Comparison of ENCODE assay signal across 1 cellular context in genomic region chr10:16856092-16856491, GRCh38.
TF ChIP-seq lines count a peak whose summit lies in the region.

No MANE protein-coding gene starts in this region.

TF ChIP-seq in K562, 482 proteins besides CTCF, POLR2A, EP300 and RAD21 (continued from another document):
- TF ChIP-seq PKNOX1 (IDR thresholded peaks at IDR 0.05) (peak; percentile 60), YY1 (IDR thresholded peaks at IDR 0.05; ENCODE audit: borderline replicate concordance in 1 of 3, control insufficient read depth in 1 of 3, extremely low read depth in 1 of 3, insufficient read depth in 3 of 3, insufficient read length in 1 of 3, insufficient replicate concordance in 2 of 3, low read depth in 1 of 3, low read length in 2 of 3) (no peak), PBX2 (CRISPR knock-in tag; IDR thresholded peaks at IDR 0.05; ENCODE audit: low read depth) (no peak), PBX2 (tag; conservative IDR thresholded peaks at IDR 0.05; ENCODE audit: low read depth) (peak; percentile 69; the same call in 1 of the 2 replicates), CREB1 (IDR thresholded peaks at IDR 0.05) (peak; percentile 28; the same call in 1 of the 2 replicates), CREB1 (CRISPR knock-in tag; IDR thresholded peaks at IDR 0.05) (no peak), MGA (IDR thresholded peaks at IDR 0.05) (no peak), NFXL1 (CRISPR knock-in tag; IDR thresholded peaks at IDR 0.05) (no peak), TRIM24 (IDR thresholded peaks at IDR 0.05) (no peak)
